In the genomic region with DNA sequence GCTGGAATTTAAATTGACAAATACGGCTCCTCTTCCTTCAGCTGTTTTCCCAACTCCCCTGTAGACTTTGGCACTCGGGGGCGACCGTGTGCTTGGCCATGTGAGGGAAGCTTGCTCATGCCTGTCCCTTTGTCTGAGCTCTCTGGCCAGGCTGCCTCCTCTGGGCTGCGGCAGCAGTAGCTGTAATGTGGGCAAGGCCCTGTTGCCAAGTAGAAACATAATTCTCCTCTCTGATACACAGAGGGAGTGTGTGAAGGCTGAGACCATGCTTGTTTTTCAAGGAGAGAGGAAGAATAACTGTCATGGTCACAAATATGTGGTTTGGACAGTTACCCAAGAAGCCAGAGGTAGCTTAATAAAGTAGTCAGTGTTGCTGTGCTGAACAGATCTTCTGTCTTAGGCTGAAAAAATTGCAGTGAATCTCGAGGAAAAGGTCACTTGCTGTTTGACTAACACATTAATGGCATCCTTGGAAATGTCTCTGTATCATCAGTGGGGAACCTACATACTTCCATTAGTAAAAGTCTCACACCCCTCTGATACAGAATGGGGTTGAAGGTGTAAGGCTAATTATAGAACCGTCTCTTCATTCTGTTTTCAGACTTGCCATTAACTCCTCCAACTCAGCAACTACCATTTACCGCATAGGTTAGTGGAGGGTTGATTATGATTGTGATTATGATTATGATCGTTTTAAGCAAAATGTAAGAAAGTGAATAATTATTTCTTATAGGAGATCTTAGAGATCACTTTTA, we compare ENCODE assay signal across 14 cellular contexts.
A peak's percentile ranks its signal among the peaks of the same experiment; 100 is the strongest.
DNase-seq lines count a peak whose midpoint lies in the region; TF ChIP-seq lines count a peak whose summit lies in the region.
"Had no signal": no experiment of that assay in that cellular context is flagged by ENCODE, and none has a peak within 500 bp of the region (broad histone marks: within the 10 kb centered on the region; RNA-seq: fewer than 3 reads in every experiment).

No MANE protein-coding gene starts in this region.

- H3K4me1 ChIP-seq in skeletal muscle tissue (ENCODE audit: control insufficient read depth in 3 of 3, insufficient read depth in 3 of 3, low read length in 3 of 3), result peaks cover 12 to 22% (median 12%) of the 10 kb centered on the region in 3 donors

- no peaks in the 10 kb centered on the region for H3K27me3 ChIP-seq in brain microvascular endothelial cell (replicated peaks)
- no peaks in the 10 kb centered on the region for H3K27me3 ChIP-seq in skeletal muscle tissue (ENCODE audit: control insufficient read depth in 3 of 3, insufficient read depth in 3 of 3, low read length in 3 of 3)

- peaks cover 85% of the 10 kb centered on the region for H3K36me3 ChIP-seq in brain microvascular endothelial cell (replicated peaks)
- H3K36me3 ChIP-seq in skeletal muscle tissue (ENCODE audit: control insufficient read depth in 3 of 3, insufficient read depth in 3 of 3, low read length in 3 of 3), result peaks cover 0 to 2% (median 0%) of the 10 kb centered on the region in 3 donors

- H3K9me3 ChIP-seq in skeletal muscle tissue (ENCODE audit: control insufficient read depth in 3 of 3, low read length in 3 of 3), result no peaks in the 10 kb centered on the region

- no peak overlapping the region for H3K4me3 ChIP-seq in brain microvascular endothelial cell (ENCODE audit: low read depth, low read length)
- peak overlapping the region in 1 of 3 donors; percentile 39 for H3K4me3 ChIP-seq in skeletal muscle tissue (ENCODE audit: low read length in 3 of 3)

- H3K27ac ChIP-seq in brain microvascular endothelial cell, result peak overlapping the region; percentile 15
- peak overlapping the region; percentile 85 for H3K27ac ChIP-seq in skeletal muscle tissue (ENCODE audit: low read depth, low read length)
- H3K27ac ChIP-seq: 22Rv1 had no signal

- DNase-seq in NCI-H2196 (lab: John Stamatoyannopoulos, UW; ENCODE audit: unreplicated experiment) (peak; percentile 26), NCI-H2196 treated with DMSO at 0.1 percent for 48 hours (lab: John Stamatoyannopoulos, UW; ENCODE audit: unreplicated experiment) (no peak), brain microvascular endothelial cell (no peak), kidney tubule cell (ENCODE audit: low spot score) (peak; percentile 43), cerebellum (ENCODE audit: low spot score) (no peak), NCI-H2081 treated with DMSO at 0.1 percent for 48 hours (lab: John Stamatoyannopoulos, UW) (no peak), EL (no peak)
- DNase-seq: activated naive CD4-positive, alpha-beta T cell treated with anti-CD3 and anti-CD28 coated beads, Interleukin-2, amount 50 U/mL, for 16 hours; DMS 273 treated with DMSO at 0.1 percent for 48 hours; naive thymus-derived CD4-positive, alpha-beta T cell; NCI-H187; stimulated activated naive CD4-positive, alpha-beta T cell had no signal

- TF ChIP-seq CTCF in brain microvascular endothelial cell (IDR thresholded peaks at IDR 0.05; ENCODE audit: low read depth, low read length, missing control alignments), result no peak

- H3K9ac ChIP-seq in skeletal muscle tissue (ENCODE audit: low read depth in 1 of 3, low read length in 3 of 3), result peak overlapping the region; percentile 40 to 65 (median 41)

- in situ Hi-C loops in brain microvascular endothelial cell (cut with HindIII; ENCODE audit: low pct_ligation_motif_present, low sequenced_read_pairs), result no loop called here

Comparison
In these comparisons a context has a peak if more than half of its experiments do, and no peak if none do; other contexts are left out.
1. DNase-seq: peak in NCI-H2196 (single experiment) and kidney tubule cell (single experiment); none in NCI-H2196 treated with DMSO at 0.1 percent for 48 hours (single experiment), brain microvascular endothelial cell (single experiment), cerebellum (single experiment), NCI-H2081 treated with DMSO at 0.1 percent for 48 hours (single experiment) and EL (single experiment).